In genomic region chr5:10595305-10595677, GRCh38 we compare ENCODE assay signal across 8 cellular contexts. TPM values are rescaled to one million over a fixed set of nuclear protein-coding genes. Genes with fewer than 3 reads are reported as not detected.
A peak's percentile ranks its signal among the peaks of the same experiment; 100 is the strongest.
DNase-seq lines count a peak whose midpoint lies in the region; ATAC-seq and TF ChIP-seq lines count a peak whose summit lies in the region.
"Had no signal": no experiment of that assay in that cellular context is flagged by ENCODE, and none has a peak within 500 bp of the region (broad histone marks: within the 10 kb centered on the region; RNA-seq: fewer than 3 reads in every experiment).

No MANE protein-coding gene starts in this region.

- H3K9me3 ChIP-seq in heart right ventricle (no peaks in the 10 kb centered on the region), subcutaneous abdominal adipose tissue (ENCODE audit: control insufficient read depth in 5 of 5, low read length in 5 of 5) (peaks cover 0 to 3% (median 0%) of the 10 kb centered on the region in 5 donors)

- TF ChIP-seq CTCF in heart right ventricle (IDR thresholded peaks at IDR 0.05) = no peak

- no peak for DNase-seq in heart right ventricle
- no peak for DNase-seq in foreskin melanocyte
- no peak for DNase-seq in NCI-H1436 (lab: John Stamatoyannopoulos, UW)
- no peak for DNase-seq in NK-92 treated with Interleukin-12 subunit alpha and Interleukin-12 subunit beta, amount 100 ng/mL, for 24 hours (lab: John Stamatoyannopoulos, UW)
- DNase-seq: immature natural killer cell had no signal

- H3K4me1 ChIP-seq in heart right ventricle = peaks cover 8 to 65% (median 39%) of the 10 kb centered on the region in 9 donors
- peaks cover 8 to 27% (median 20%) of the 10 kb centered on the region in 5 donors for H3K4me1 ChIP-seq in subcutaneous abdominal adipose tissue (ENCODE audit: control insufficient read depth in 5 of 5, insufficient read depth in 5 of 5, low read length in 5 of 5)

- ATAC-seq in GM21423 (IDR thresholded peaks at IDR 0.05; ENCODE audit: unreplicated experiment) (peak; percentile 1), SK-N-SH treated with all-trans-retinoic acid at 6 μM for 48 hours (peak; percentile 28), heart right ventricle (peak in 6 of 8 donors; percentile 18 to 56 (median 30))

- peak overlapping the region in 1 of 5 donors; percentile 11 for H3K9ac ChIP-seq in subcutaneous abdominal adipose tissue (ENCODE audit: low read length in 5 of 5)

- H3K36me3 ChIP-seq in heart right ventricle (no peaks in the 10 kb centered on the region), subcutaneous abdominal adipose tissue (ENCODE audit: control insufficient read depth in 5 of 5, insufficient read depth in 5 of 5, low read length in 5 of 5) (no peaks in the 10 kb centered on the region)

- H3K4me3 ChIP-seq in heart right ventricle (peak overlapping the region in 8 of 10 donors; percentile 8 to 34 (median 26)), subcutaneous abdominal adipose tissue (ENCODE audit: low read depth in 1 of 5, low read length in 5 of 5) (peak overlapping the region; percentile 21 to 71 (median 43))

- H3K27ac ChIP-seq in heart right ventricle = peak overlapping the region in 9 of 10 donors; percentile 30 to 83 (median 76)
- H3K27ac ChIP-seq in subcutaneous abdominal adipose tissue (ENCODE audit: low read depth, low read length) = peak overlapping the region; percentile 35

- intact Hi-C loops in heart right ventricle (cut with DNase I) = no loop called here

- WGBS in heart right ventricle, 2 donors = 68 to 81% methylated on average over 6 of the region's 6 CpGs

- H3K27me3 ChIP-seq in heart right ventricle (no peaks in the 10 kb centered on the region), subcutaneous abdominal adipose tissue (ENCODE audit: control insufficient read depth in 5 of 5, insufficient read depth in 4 of 5, low read length in 5 of 5) (no peaks in the 10 kb centered on the region)

TF ChIP-seq in SK-N-SH treated with all-trans-retinoic acid at 6 μM for 48 hours, 23 proteins besides CTCF, POLR2A, EP300 and RAD21:
- TF ChIP-seq TOX (CRISPR knock-in tag; IDR thresholded peaks at IDR 0.05; ENCODE audit: borderline replicate concordance) (no peak), PPARA (CRISPR knock-in tag; IDR thresholded peaks at IDR 0.05; ENCODE audit: borderline replicate concordance) (no peak), ZNF565 (CRISPR knock-in tag; conservative IDR thresholded peaks at IDR 0.05; ENCODE audit: low read depth) (no peak), GLIS3 (CRISPR knock-in tag; IDR thresholded peaks at IDR 0.05) (no peak), CSRNP3 (CRISPR knock-in tag; IDR thresholded peaks at IDR 0.05) (no peak), OSR1 (CRISPR knock-in tag; IDR thresholded peaks at IDR 0.05) (no peak), TCF4 (CRISPR knock-in tag; IDR thresholded peaks at IDR 0.05; ENCODE audit: borderline replicate concordance) (no peak), ZFP3 (CRISPR knock-in tag; IDR thresholded peaks at IDR 0.05) (no peak), RARB (CRISPR knock-in tag; IDR thresholded peaks at IDR 0.05) (no peak)

RNA-seq across cellular contexts. Expression of gene ANKRD33B, which starts 31.4 kb away (rescaled TPM):
- total RNA-seq in heart right ventricle = 10 to 100 TPM in 6 of 10 donors, 1 to 10 TPM in 4; 1.9 to 33.0 (median 19.8) TPM
- polyA plus RNA-seq in heart right ventricle = 1 to 10 TPM in 1 of 2 donors, under 1 TPM in 1; 0.46 to 1.2 TPM
